Comparison of ENCODE assay signal across 31 cellular contexts in genomic region chr2:51781691-51782090, GRCh38.
"Had no signal": no experiment of that assay in that cellular context is flagged by ENCODE, and none has a peak within 500 bp of the region (broad histone marks: within the 10 kb centered on the region; RNA-seq: fewer than 3 reads in every experiment).

No MANE protein-coding gene starts in this region.

- H3K4me1 ChIP-seq: ascending aorta, Peyer's patch, SJSA1 had no signal

- H3K27me3 ChIP-seq: ascending aorta, MG63, Peyer's patch, SJSA1 had no signal

- H3K4me3 ChIP-seq: ascending aorta, MG63, Peyer's patch, SJSA1 had no signal

- H3K36me3 ChIP-seq: ascending aorta, MG63, Peyer's patch, SJSA1, WERI-Rb-1 had no signal

- ATAC-seq: activated CD8-positive, alpha-beta T cell treated with anti-CD3 and anti-CD28 coated beads for 36 hours had no signal

- H3K27ac ChIP-seq: ascending aorta, Peyer's patch, SJSA1, WERI-Rb-1 had no signal

- DNase-seq: activated CD4-positive, alpha-beta T cell treated with anti-CD3 and anti-CD28 coated beads for 1 hour; activated CD4-positive, alpha-beta T cell treated with anti-CD3 and anti-CD28 coated beads for 48 hours; activated CD4-positive, alpha-beta T cell treated with anti-CD3 and anti-CD28 coated beads, Interleukin-2, amount 50 U/mL, for 4 hours; activated CD4-positive, CD25-positive, alpha-beta regulatory T cell; activated CD8-positive, alpha-beta T cell treated with anti-CD3 and anti-CD28 coated beads for 36 hours; activated gamma-delta T cell; activated naive CD4-positive, alpha-beta T cell treated with Interleukin-2 at 50 U/mL for 16 hours; activated naive CD8-positive, alpha-beta T cell treated with anti-CD3 and anti-CD28 coated beads, Interleukin-2, amount 10 ng/mL, durations not matched to agents 7 days and 5 days; activated T-cell treated with anti-CD3 and anti-CD28 coated beads, Interleukin-2, amount 50 U/mL, for 24 hours; amygdala; cerebellar nuclear complex; Kasumi-1; KG1; MG63; MV-4-11; NCI-H1092; NCI-H1436 treated with DMSO at 0.1 percent for 48 hours; NCI-H187; NCI-H2029 treated with DMSO at 0.1 percent for 48 hours; NCI-H2107; NCI-H226; NCI-H446 treated with DMSO at 0.1 percent for 48 hours; NCI-H524; NCI-H82; Peyer's patch; RPMI8226; SHP77 treated with DMSO at 0.1 percent for 48 hours; T1000; WERI-Rb-1 had no signal

- H3K9me3 ChIP-seq: ascending aorta, MG63, Peyer's patch, SJSA1 had no signal
